ENCODE assay signal across 8 cellular contexts in genomic region chr5:10564838-10565784, GRCh38. TPM values are rescaled to one million over a fixed set of nuclear protein-coding genes. Genes with fewer than 3 reads are reported as not detected.
DNase-seq lines count a peak whose midpoint lies in the region; ATAC-seq and TF ChIP-seq lines count a peak whose summit lies in the region.

No MANE protein-coding gene starts in this region.

- H4K20me1 ChIP-seq in SK-N-SH (ENCODE audit: insufficient read depth) = peaks cover 31% of the 10 kb centered on the region

- no peak for TF ChIP-seq RAD21 in SK-N-SH (IDR thresholded peaks at IDR 0.05; ENCODE audit: low read length)

- H3K4me3 ChIP-seq in SK-N-SH (ENCODE audit: low read depth in 2 of 2, low read length in 1 of 2) = peak overlapping the region; percentile 65 to 74
- H3K4me3 ChIP-seq in esophagus (ENCODE audit: low read depth in 1 of 2, low read length in 2 of 2) = peak overlapping the region; percentile 53 to 58

- peak overlapping the region; percentile 81 for H3K4me3 Mint-ChIP-seq in nephron progenitor cell

- TF ChIP-seq CTCF in SK-N-SH (IDR thresholded peaks at IDR 0.05) (no peak), nephron progenitor cell (IDR thresholded peaks at IDR 0.05) (no peak)

- no peaks in the 10 kb centered on the region for H3K36me3 Mint-ChIP-seq in nephron progenitor cell (ENCODE audit: low read depth)

- POLR2A ChIA-PET in SK-N-SH (lab: Yijun Ruan, JAX) = no interaction called here

- H3K9me2 ChIP-seq in SK-N-SH = no peaks in the 10 kb centered on the region

- peaks cover 3% of the 10 kb centered on the region for H3F3A ChIP-seq in SK-N-SH (replicated peaks; ENCODE audit: insufficient read depth)

- peak; percentile 45 for DNase-seq in DMS53 (lab: John Stamatoyannopoulos, UW)
- no peak for DNase-seq in DMS53 treated with DMSO at 0.1 percent for 48 hours (lab: John Stamatoyannopoulos, UW; ENCODE audit: unreplicated experiment)
- peak; percentile 59 for DNase-seq in SK-N-SH
- DNase-seq in nephron progenitor cell = peak; percentile 48
- DNase-seq in NCI-H1436 (lab: John Stamatoyannopoulos, UW) = no peak
- no peak for DNase-seq in SKM-1 treated with dmso at 0.1 percent for 144 hours (lab: John Stamatoyannopoulos, UW; ENCODE audit: unreplicated experiment)

- H3K27ac Mint-ChIP-seq in nephron progenitor cell = no peak overlapping the region

- H3K36me3 ChIP-seq in SK-N-SH (replicated peaks in 1 of 2; ENCODE audit: control insufficient read depth in 1 of 2, insufficient read depth in 2 of 2, low read length in 1 of 2) = no peaks in the 10 kb centered on the region
- no peaks in the 10 kb centered on the region for H3K36me3 ChIP-seq in esophagus (ENCODE audit: control insufficient read depth in 2 of 2, insufficient read depth in 2 of 2, low read length in 1 of 2)

- H3K27me3 ChIP-seq in SK-N-SH (ENCODE audit: insufficient read depth) = no peaks in the 10 kb centered on the region
- no peaks in the 10 kb centered on the region for H3K27me3 ChIP-seq in esophagus (ENCODE audit: control insufficient read depth in 1 of 2, insufficient read depth in 2 of 2, low read length in 2 of 2)

- H2AFZ ChIP-seq in SK-N-SH (ENCODE audit: low read depth) = no peak overlapping the region

- peaks cover 35% of the 10 kb centered on the region for H3K4me1 Mint-ChIP-seq in nephron progenitor cell

- peak overlapping the region; percentile 97 for H3K4me2 ChIP-seq in SK-N-SH

- CTCF ChIA-PET in SK-N-SH (lab: Yijun Ruan, JAX) = no interaction called here

- H3K9ac ChIP-seq in SK-N-SH = peak overlapping the region; percentile 97

- no peak for TF ChIP-seq EP300 in SK-N-SH (IDR thresholded peaks at IDR 0.05; ENCODE audit: borderline replicate concordance in 1 of 2, low read depth in 1 of 2, low read length in 1 of 2)

- no peak for ATAC-seq in GM19463 (IDR thresholded peaks at IDR 0.05; ENCODE audit: unreplicated experiment)

- peaks cover 55% of the 10 kb centered on the region for H3K79me2 ChIP-seq in SK-N-SH (ENCODE audit: insufficient read depth)

- WGBS in SK-N-SH (ENCODE audit: low lambda C conversion rate) = 32% methylated on average over 47 of the region's 61 CpGs
- WGBS in esophagus, 2 donors = 3 to 5% methylated on average over 43 to 61 of the region's 61 CpGs

- peaks cover 65% of the 10 kb centered on the region for H3K27me3 Mint-ChIP-seq in nephron progenitor cell (ENCODE audit: low read depth, poor library complexity)

- H3K9me3 ChIP-seq in SK-N-SH = no peaks in the 10 kb centered on the region
- no peaks in the 10 kb centered on the region for H3K9me3 ChIP-seq in esophagus (ENCODE audit: control insufficient read depth in 2 of 2, insufficient read depth in 1 of 2, low read depth in 1 of 2, low read length in 1 of 2)

- no peaks in the 10 kb centered on the region for H3K9me3 Mint-ChIP-seq in nephron progenitor cell

- H3K27ac ChIP-seq in SK-N-SH (ENCODE audit: low read depth in 2 of 2, low read length in 1 of 2) (no peak overlapping the region), esophagus (ENCODE audit: low read depth in 2 of 2, low read length in 1 of 2) (peak overlapping the region; percentile 23 to 43)

- H3K4me1 ChIP-seq in SK-N-SH (ENCODE audit: control insufficient read depth in 1 of 2, insufficient read depth in 2 of 2, low read depth in 1 of 2, low read length in 1 of 2) (peaks cover 3 to 15% of the 10 kb centered on the region in 2 experiments; a peak in 2 of 4 replicates), esophagus (ENCODE audit: control insufficient read depth in 2 of 2, insufficient read depth in 2 of 2, low read length in 1 of 2) (peaks cover 8 to 22% of the 10 kb centered on the region in 2 donors)

TF ChIP-seq in SK-N-SH, 30 proteins besides CTCF, POLR2A, EP300 and RAD21:
- TF ChIP-seq GATA2 (CRISPR knock-in tag; IDR thresholded peaks at IDR 0.05) (no peak), TEAD4 (IDR thresholded peaks at IDR 0.05; ENCODE audit: borderline replicate concordance, insufficient read depth) (no peak), POLR2AphosphoS5 (IDR thresholded peaks at IDR 0.05; ENCODE audit: low read depth, low read length) (no peak), CHD2 (IDR thresholded peaks at IDR 0.05; ENCODE audit: low read length, partially characterized antibody) (no peak), USF1 (IDR thresholded peaks at IDR 0.05; ENCODE audit: borderline replicate concordance, low read depth) (no peak), JUND (IDR thresholded peaks at IDR 0.05) (no peak), RCOR1 (IDR thresholded peaks at IDR 0.05; ENCODE audit: low read length) (no peak), NFIC (IDR thresholded peaks at IDR 0.05; ENCODE audit: borderline replicate concordance) (no peak), SIN3A (IDR thresholded peaks at IDR 0.05; ENCODE audit: borderline replicate concordance, low read depth, low read length) (no peak), RFX5 (IDR thresholded peaks at IDR 0.05; ENCODE audit: low read length) (no peak), USF2 (IDR thresholded peaks at IDR 0.05; ENCODE audit: borderline replicate concordance, low read depth, low read length) (no peak), MEF2A (IDR thresholded peaks at IDR 0.05; ENCODE audit: borderline replicate concordance, low read depth) (no peak), SMC3 (IDR thresholded peaks at IDR 0.05; ENCODE audit: low read depth, low read length) (no peak), ELF1 (IDR thresholded peaks at IDR 0.05) (no peak), GABPA (IDR thresholded peaks at IDR 0.05; ENCODE audit: low read depth) (no peak), MAX (IDR thresholded peaks at IDR 0.05; ENCODE audit: low read depth) (no peak), MXI1 (IDR thresholded peaks at IDR 0.05; ENCODE audit: low read depth, low read length) (no peak), YY1 (IDR thresholded peaks at IDR 0.05; ENCODE audit: low read depth) (no peak)
- TF ChIP-seq, protein P1, sequence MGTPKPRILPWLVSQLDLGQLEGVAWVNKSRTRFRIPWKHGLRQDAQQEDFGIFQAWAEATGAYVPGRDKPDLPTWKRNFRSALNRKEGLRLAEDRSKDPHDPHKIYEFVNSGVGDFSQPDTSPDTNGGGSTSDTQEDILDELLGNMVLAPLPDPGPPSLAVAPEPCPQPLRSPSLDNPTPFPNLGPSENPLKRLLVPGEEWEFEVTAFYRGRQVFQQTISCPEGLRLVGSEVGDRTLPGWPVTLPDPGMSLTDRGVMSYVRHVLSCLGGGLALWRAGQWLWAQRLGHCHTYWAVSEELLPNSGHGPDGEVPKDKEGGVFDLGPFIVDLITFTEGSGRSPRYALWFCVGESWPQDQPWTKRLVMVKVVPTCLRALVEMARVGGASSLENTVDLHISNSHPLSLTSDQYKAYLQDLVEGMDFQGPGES (IDR thresholded peaks at IDR 0.05; ENCODE audit: low read depth, low read length) = no peak

RNA-seq across cellular contexts. Expression of gene ANKRD33B, which starts 1.2 kb away (rescaled TPM):
- polyA plus RNA-seq in SK-N-SH (2012; rRNA removed) (1.8 and 1.9 TPM in 2 replicates), esophagus (1 to 10 TPM in 1 of 2 donors, under 1 TPM in 1; 0.55 to 1.3 TPM)
- 1.2 and 1.7 TPM in 2 replicates for polyA plus RNA-seq in SK-N-SH (2012; cell fraction: cytosol; rRNA removed)
- polyA plus RNA-seq in SK-N-SH (2012; cell fraction: nucleus; rRNA removed) = 4.3 and 7.0 TPM in 2 replicates

Comparison
In these comparisons a context has a peak if more than half of its experiments do, and no peak if none do; other contexts are left out.
1. DNase-seq: peak in DMS53 (single experiment), SK-N-SH (single experiment) and nephron progenitor cell (single experiment); none in DMS53 treated with DMSO at 0.1 percent for 48 hours (single experiment), NCI-H1436 (single experiment) and SKM-1 treated with dmso at 0.1 percent for 144 hours (single experiment).
2. H3K27ac ChIP-seq: peak in esophagus (2 of 2); none in SK-N-SH (0 of 2).